8 cellular contexts compared by ENCODE assay signal in the genomic region with DNA sequence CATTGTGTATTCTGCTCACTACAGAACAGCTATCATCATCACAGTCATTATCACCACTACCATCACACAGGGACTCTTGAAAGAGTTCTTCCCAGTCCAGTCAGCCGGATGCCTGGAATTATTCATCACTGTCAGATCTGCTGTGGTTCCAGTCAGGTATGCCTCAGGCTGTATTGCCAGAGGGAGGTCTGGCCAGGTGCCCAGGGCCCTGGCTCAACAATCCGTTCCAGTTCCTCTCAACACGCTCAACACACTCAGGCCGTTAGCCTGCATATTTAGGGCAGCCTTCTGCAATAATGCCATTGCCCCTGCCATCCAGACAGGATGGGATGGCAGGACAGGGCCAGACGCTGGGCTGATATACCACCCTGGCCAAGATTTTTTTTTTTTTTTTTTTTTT. TPM values are rescaled to one million over a fixed set of nuclear protein-coding genes. Genes with fewer than 3 reads are reported as not detected.
DNase-seq lines count a peak whose midpoint lies in the region; ATAC-seq and TF ChIP-seq lines count a peak whose summit lies in the region.

No MANE protein-coding gene starts in this region.

- no peaks in the 10 kb centered on the region for H3K9me3 Mint-ChIP-seq in osteocyte (ENCODE audit: unreplicated experiment)

- no peaks in the 10 kb centered on the region for H3K9me3 ChIP-seq in colonic mucosa

- DNase-seq in EL (peak; percentile 98), NCI-H345 (lab: John Stamatoyannopoulos, UW) (peak; percentile 91), epithelial cell of proximal tubule (ENCODE audit: low read depth) (peak; percentile 76), osteocyte (ENCODE audit: extremely low spot score, unreplicated experiment) (no peak), colonic mucosa (no peak), NCI-H1436 treated with DMSO at 0.1 percent for 48 hours (lab: John Stamatoyannopoulos, UW) (no peak)

- peaks cover 25% of the 10 kb centered on the region for H3K36me3 Mint-ChIP-seq in osteocyte (ENCODE audit: unreplicated experiment)

- H3K27me3 ChIP-seq in colonic mucosa, result no peaks in the 10 kb centered on the region

- intact Hi-C loops in colonic mucosa (cut with DNase I), result no loop called here

- no peak overlapping the region for H3K4me3 Mint-ChIP-seq in osteocyte (ENCODE audit: unreplicated experiment)

- H3K36me3 ChIP-seq in colonic mucosa, result peaks cover 26% of the 10 kb centered on the region

- no peak overlapping the region for H3K9ac ChIP-seq in colonic mucosa (ENCODE audit: low read depth in 2 of 2, low read length in 2 of 2)

- H3K27ac ChIP-seq in colonic mucosa, result no peak overlapping the region

- no peaks in the 10 kb centered on the region for H3K27me3 Mint-ChIP-seq in osteocyte (ENCODE audit: unreplicated experiment)

- peak overlapping the region; percentile 9 for H3K27ac Mint-ChIP-seq in osteocyte (ENCODE audit: unreplicated experiment)

- ATAC-seq in GM19035 (IDR thresholded peaks at IDR 0.05; ENCODE audit: unreplicated experiment) (no peak), GM19324 (IDR thresholded peaks at IDR 0.05; ENCODE audit: low FRiP score, unreplicated experiment) (no peak)

- no peak overlapping the region for H3K4me3 ChIP-seq in epithelial cell of proximal tubule (ENCODE audit: low read depth, low read length)
- H3K4me3 ChIP-seq in colonic mucosa, result no peak overlapping the region

- TF ChIP-seq CTCF in epithelial cell of proximal tubule (conservative IDR thresholded peaks at IDR 0.05; ENCODE audit: low read depth, low read length) (no peak), osteocyte (IDR thresholded peaks at IDR 0.05) (no peak), colonic mucosa (IDR thresholded peaks at IDR 0.05) (no peak)

- peaks cover 10% of the 10 kb centered on the region for H3K4me1 Mint-ChIP-seq in osteocyte (ENCODE audit: unreplicated experiment)

- no peaks in the 10 kb centered on the region for H3K4me1 ChIP-seq in colonic mucosa

RNA-seq across cellular contexts. Expression of a gene that starts 28.6 kb away (rescaled TPM):
- total RNA-seq in epithelial cell of proximal tubule (0.12 TPM in 1 of 2 replicates, not detected in the other), osteocyte (not detected in 2 replicates), colonic mucosa (1 to 10 TPM in 1 of 2 donors, under 1 TPM in 1; 0.42 to 1.3 TPM)

RNA-seq across cellular contexts. Expression of a gene that starts 37.7 kb away (rescaled TPM):
- total RNA-seq in epithelial cell of proximal tubule (31.4 and 34.9 TPM in 2 replicates), osteocyte (21.6 and 22.3 TPM in 2 replicates), colonic mucosa (10 to 100 TPM; 16.6 to 41.1 TPM)

RNA-seq across cellular contexts. Expression of a gene that starts 44.2 kb away (rescaled TPM):
- total RNA-seq in epithelial cell of proximal tubule, result 50.3 and 79.7 TPM in 2 replicates
- total RNA-seq in osteocyte, result 42.0 and 45.4 TPM in 2 replicates
- total RNA-seq in colonic mucosa, result 100 to 1,000 TPM in 1 of 2 donors, 10 to 100 TPM in 1; 90.4 to 120 TPM

Comparison
In these comparisons a context has a peak if more than half of its experiments do, and no peak if none do; other contexts are left out.
1. DNase-seq: peak in EL (single experiment), NCI-H345 (single experiment) and epithelial cell of proximal tubule (single experiment); none in osteocyte (single experiment), colonic mucosa (single experiment) and NCI-H1436 treated with DMSO at 0.1 percent for 48 hours (single experiment).